23 cellular contexts compared by ENCODE assay signal in genomic region chr16:86494039-86494564, GRCh38. TPM values are rescaled to one million over a fixed set of nuclear protein-coding genes. Genes with fewer than 3 reads are reported as not detected.
DNase-seq lines count a peak whose midpoint lies in the region; ATAC-seq, FAIRE-seq and TF ChIP-seq lines count a peak whose summit lies in the region.
"Had no signal": no experiment of that assay in that cellular context is flagged by ENCODE, and none has a peak within 500 bp of the region (broad histone marks: within the 10 kb centered on the region; RNA-seq: fewer than 3 reads in every experiment).

No MANE protein-coding gene starts in this region.

- peaks cover 7% of the 10 kb centered on the region for H3K36me3 ChIP-seq in lower lobe of right lung
- peaks cover 7 to 13% (median 8%) of the 10 kb centered on the region in 4 donors for H3K36me3 ChIP-seq in sigmoid colon
- H3K36me3 ChIP-seq in HepG2 (replicated peaks in 1 of 2; ENCODE audit: control insufficient read depth in 1 of 2, insufficient read depth in 2 of 2, low read length in 2 of 2) = no peaks in the 10 kb centered on the region
- H3K36me3 ChIP-seq: thoracic aorta had no signal

- H3K27me3 ChIP-seq in lower lobe of right lung (ENCODE audit: low read depth) = peaks cover 75% of the 10 kb centered on the region
- H3K27me3 ChIP-seq in sigmoid colon = peaks cover 0 to 22% (median 0%) of the 10 kb centered on the region in 3 donors
- H3K27me3 ChIP-seq in HepG2 (ENCODE audit: control insufficient read depth in 1 of 2, insufficient read depth in 2 of 2, low read length in 2 of 2) = peaks cover 15 to 85% of the 10 kb centered on the region in 2 experiments

- BruUV-seq in HepG2 (replicated peaks; lab: Mats Ljungman, UMichigan) = no TSS peak

- H3K4me1 ChIP-seq in lower lobe of right lung (peaks cover 12% of the 10 kb centered on the region), sigmoid colon (peaks cover 0 to 71% (median 56%) of the 10 kb centered on the region in 4 donors), HepG2 (ENCODE audit: insufficient read depth, low read length) (no peaks in the 10 kb centered on the region)

- H3K4me2 ChIP-seq in HepG2 (ENCODE audit: low read depth, low read length) = no peak overlapping the region
- H3K4me2 ChIP-seq: PC-9 had no signal

- H3K4me1 Mint-ChIP-seq in brain = peaks cover 35% of the 10 kb centered on the region
- H3K4me1 Mint-ChIP-seq: activated CD8-positive, alpha-beta memory T cell treated with anti-CD3 and anti-CD28 coated beads, Interleukin-2, amount 10 ng/mL, durations not matched to agents 7 days and 5 days; stimulated activated effector memory CD8-positive, alpha-beta T cell treated with anti-CD3 and anti-CD28 coated beads, Interleukin-12 subunit alpha, Interleukin-12 subunit beta, amount 100 ng/mL, for 72 hours had no signal

- no peak for TF ChIP-seq POLR2A in sigmoid colon (IDR thresholded peaks at IDR 0.05)
- no peak for TF ChIP-seq POLR2A in HepG2 (IDR thresholded peaks at IDR 0.05; ENCODE audit: insufficient read depth in 1 of 2, low read depth in 2 of 2, low read length in 2 of 2)

- H3K27ac ChIP-seq in lower lobe of right lung (peak overlapping the region; percentile 78), sigmoid colon (peak overlapping the region; percentile 99 to 100 (median 99)), HepG2 (ENCODE audit: extremely low read length, insufficient read depth, low read length) (no peak overlapping the region)
- H3K27ac ChIP-seq: PC-9, thoracic aorta had no signal

- H3K9me3 Mint-ChIP-seq in brain = peaks cover 0 to 8% (median 3%) of the 10 kb centered on the region in 5 experiments
- H3K9me3 Mint-ChIP-seq: natural killer cell treated with Interleukin-12 subunit alpha and Interleukin-12 subunit beta and Interleukin-15 and Interleukin-18, amount 100 ng/mL, for 72 hours; stimulated activated effector memory CD8-positive, alpha-beta T cell treated with anti-CD3 and anti-CD28 coated beads, Interleukin-12 subunit alpha, Interleukin-12 subunit beta, amount 100 ng/mL, for 72 hours had no signal

- H3K4me3 Mint-ChIP-seq in brain = peak overlapping the region in 3 of 5 experiments; percentile 9 to 24 (median 23)
- H3K4me3 Mint-ChIP-seq: activated CD8-positive, alpha-beta memory T cell treated with anti-CD3 and anti-CD28 coated beads, Interleukin-2, amount 10 ng/mL, durations not matched to agents 7 days and 5 days; activated naive CD8-positive, alpha-beta T cell; natural killer cell treated with Interleukin-12 subunit alpha and Interleukin-12 subunit beta and Interleukin-15 and Interleukin-18, amount 100 ng/mL, for 72 hours; stimulated activated effector memory CD8-positive, alpha-beta T cell treated with anti-CD3 and anti-CD28 coated beads, Interleukin-12 subunit alpha, Interleukin-12 subunit beta, amount 100 ng/mL, for 72 hours had no signal

- H3K9ac ChIP-seq in HepG2 (ENCODE audit: insufficient read depth, low read depth, low read length) = no peak overlapping the region

- intact Hi-C loops in lower lobe of right lung (cut with DNase I) = loop anchor here (10.0 kb wide), 1 partner anchor 419 kb away; no protein-coding TSS in a partner anchor
- intact Hi-C loops in sigmoid colon (cut with DNase I) = no loop called here
- intact Hi-C loops in HepG2 (cut with micrococcal nuclease; ENCODE audit: unreplicated experiment) = no loop called here

- no peaks in the 10 kb centered on the region; the same call in 1 of the 2 replicates for H4K20me1 ChIP-seq in HepG2 (ENCODE audit: insufficient read depth, low read length)

- FAIRE-seq in HepG2 (lab: Jason Lieb, UNC) = no peak
- FAIRE-seq: TTC549 had no signal

- no peak for ATAC-seq in lower lobe of right lung
- no peak for ATAC-seq in HepG2
- no peak for ATAC-seq in HG03571 (IDR thresholded peaks at IDR 0.05; ENCODE audit: unreplicated experiment)
- ATAC-seq: activated CD8-positive, alpha-beta memory T cell treated with anti-CD3 and anti-CD28 coated beads, Interleukin-2, amount 10 ng/mL, durations not matched to agents 7 days and 5 days; natural killer cell treated with Interleukin-12 subunit alpha and Interleukin-12 subunit beta and Interleukin-15 and Interleukin-18, amount 100 ng/mL, for 72 hours; stimulated activated effector memory CD8-positive, alpha-beta T cell treated with anti-CD3 and anti-CD28 coated beads, Interleukin-12 subunit alpha, Interleukin-12 subunit beta, amount 100 ng/mL, for 72 hours had no signal

- peaks cover 100% of the 10 kb centered on the region for H3K27me3 Mint-ChIP-seq in brain

- H2AFZ ChIP-seq in HepG2 (ENCODE audit: low read length) = no peak overlapping the region
- H2AFZ ChIP-seq: PC-9 had no signal

- no peaks in the 10 kb centered on the region for H3K79me2 ChIP-seq in HepG2 (ENCODE audit: insufficient read depth, low read length)

- WGBS in sigmoid colon, 2 donors = 16% methylated on average over 22 of the region's 22 CpGs
- WGBS in HepG2 (ENCODE audit: low lambda C conversion rate) = 9% methylated on average over 19 of the region's 22 CpGs

- no peak for TF ChIP-seq RAD21 in HepG2 (CRISPR knock-in tag; IDR thresholded peaks at IDR 0.05)

- no peak for TF ChIP-seq EP300 in sigmoid colon (IDR thresholded peaks at IDR 0.05)
- no peak for TF ChIP-seq EP300 in HepG2 (IDR thresholded peaks at IDR 0.05; ENCODE audit: low read depth in 2 of 2, low read length in 2 of 2)
- TF ChIP-seq EP300 in HepG2 (CRISPR knock-in tag; IDR thresholded peaks at IDR 0.05; ENCODE audit: borderline replicate concordance) = no peak

- POLR2A ChIA-PET in HepG2 (lab: Yijun Ruan, JAX) = no interaction called here

- no peak for TF ChIP-seq CTCF in brain (conservative IDR thresholded peaks at IDR 0.05)
- no peak for TF ChIP-seq CTCF in lower lobe of right lung (IDR thresholded peaks at IDR 0.05)
- no peak for TF ChIP-seq CTCF in sigmoid colon (IDR thresholded peaks at IDR 0.05)
- no peak for TF ChIP-seq CTCF in HepG2 (CRISPR knock-in tag; IDR thresholded peaks at IDR 0.05)

- H3K36me3 Mint-ChIP-seq in brain = no peaks in the 10 kb centered on the region
- H3K36me3 Mint-ChIP-seq: activated CD8-positive, alpha-beta memory T cell treated with anti-CD3 and anti-CD28 coated beads, Interleukin-2, amount 10 ng/mL, durations not matched to agents 7 days and 5 days; activated naive CD8-positive, alpha-beta T cell; natural killer cell treated with Interleukin-12 subunit alpha and Interleukin-12 subunit beta and Interleukin-15 and Interleukin-18, amount 100 ng/mL, for 72 hours; stimulated activated effector memory CD8-positive, alpha-beta T cell treated with anti-CD3 and anti-CD28 coated beads, Interleukin-12 subunit alpha, Interleukin-12 subunit beta, amount 100 ng/mL, for 72 hours had no signal

- CTCF ChIA-PET in HepG2 (lab: Yijun Ruan, JAX; ENCODE audit: low intra/inter-chr PET ratio, low total read pairs) = no interaction called here

- DNase-seq in ELF-1 (ENCODE audit: low read depth, low spot score) (peak; percentile 20), lower lobe of right lung (no peak), sigmoid colon (peak; percentile 72), iPS-NIHi11 (ENCODE audit: low spot score) (no peak), HepG2 (ENCODE audit: low spot score) (no peak), COR-L47 (lab: John Stamatoyannopoulos, UW) (no peak)
- DNase-seq: activated CD4-positive, alpha-beta T cell treated with anti-CD3 and anti-CD28 coated beads for 48 hours; activated CD8-positive, alpha-beta memory T cell treated with anti-CD3 and anti-CD28 coated beads, Interleukin-2, amount 10 ng/mL, durations not matched to agents 7 days and 5 days; effector memory CD4-positive, alpha-beta T cell; NCI-H1105; NCI-H2029 treated with DMSO at 0.1 percent for 48 hours; NCI-H446 treated with DMSO at 0.1 percent for 48 hours; PC-9; SHP77 treated with DMSO at 0.1 percent for 48 hours; stimulated activated CD4-positive, alpha-beta T cell treated with anti-CD3 and anti-CD28 coated beads, Interleukin-1b, Interleukin-23, amount 100 ng/mL, for 48 hours had no signal

- H3K9me3 ChIP-seq in lower lobe of right lung (no peaks in the 10 kb centered on the region), sigmoid colon (no peaks in the 10 kb centered on the region), HepG2 (ENCODE audit: low read length) (no peaks in the 10 kb centered on the region)

- no peak overlapping the region for H3K27ac Mint-ChIP-seq in brain
- H3K27ac Mint-ChIP-seq: activated CD8-positive, alpha-beta memory T cell treated with anti-CD3 and anti-CD28 coated beads, Interleukin-2, amount 10 ng/mL, durations not matched to agents 7 days and 5 days; activated naive CD8-positive, alpha-beta T cell; natural killer cell treated with Interleukin-12 subunit alpha and Interleukin-12 subunit beta and Interleukin-15 and Interleukin-18, amount 100 ng/mL, for 72 hours; stimulated activated effector memory CD8-positive, alpha-beta T cell treated with anti-CD3 and anti-CD28 coated beads, Interleukin-12 subunit alpha, Interleukin-12 subunit beta, amount 100 ng/mL, for 72 hours had no signal

- in situ Hi-C loops in HepG2 (cut with HindIII; ENCODE audit: extremely low pct_ligation_motif_present, low pct_unique_long_range_greater_than_20kb) = no loop called here

- H3K4me3 ChIP-seq in lower lobe of right lung (peak overlapping the region; percentile 45), sigmoid colon (peak overlapping the region; percentile 65 to 84 (median 68)), HepG2 (replicated peaks in 1 of 3; ENCODE audit: insufficient read depth in 1 of 3, low read depth in 2 of 3, low read length in 3 of 3) (no peak overlapping the region)
- H3K4me3 ChIP-seq: PC-9, thoracic aorta had no signal

RNA-seq across cellular contexts. Expression of gene FOXF1, which starts 16.2 kb away (rescaled TPM):
- polyA plus RNA-seq in brain (ENCODE audit: insufficient read depth, low read depth, low replicate concordance) (1.4 TPM), sigmoid colon (1 to 10 TPM; 2.5 to 8.5 (median 4.8) TPM), HepG2 (2011; rRNA removed) (not detected in 2 replicates)
- total RNA-seq in lower lobe of right lung (31.2 TPM), sigmoid colon (10 to 100 TPM; 44.6 to 74.2 (median 59.3) TPM), HepG2 (2016; rRNA removed; fragmentation: Illumina TruSeq; extraction: Trizol) (not detected in 2 replicates)
- not detected in 2 replicates for total RNA-seq in HepG2 (2016; cell fraction: cytosol; rRNA removed; fragmentation: Illumina TruSeq; extraction: Trizol; ENCODE audit: low read depth)
- not detected in 2 replicates for total RNA-seq in HepG2 (2016; cell fraction: insoluble cytoplasmic fraction; rRNA removed; fragmentation: Illumina TruSeq; extraction: Trizol)
- total RNA-seq in HepG2 (2016; cell fraction: membrane; rRNA removed; fragmentation: Illumina TruSeq; extraction: Trizol) = not detected in 2 replicates
- not detected in 2 replicates for total RNA-seq in HepG2 (2016; cell fraction: nucleus; rRNA removed; fragmentation: Illumina TruSeq; extraction: Trizol)
- not detected in 2 replicates for polyA plus RNA-seq in HepG2 (2011; cell fraction: cytosol; rRNA removed)
- polyA plus RNA-seq in HepG2 (2011; cell fraction: nucleus; rRNA removed) = not detected in 2 replicates
- not detected in 2 replicates for polyA plus RNA-seq in HepG2 (2012)
- not detected in 2 replicates for polyA plus RNA-seq in HepG2 (2016; cell fraction: cytosol; fragmentation: Illumina TruSeq; extraction: Trizol; ENCODE audit: low read depth)
- not detected in 2 replicates for polyA plus RNA-seq in HepG2 (2016; cell fraction: insoluble cytoplasmic fraction; fragmentation: Illumina TruSeq; extraction: Trizol; ENCODE audit: low read depth)
- polyA plus RNA-seq in HepG2 (2016; cell fraction: membrane; fragmentation: Illumina TruSeq; extraction: Trizol; ENCODE audit: low read depth) = not detected in 2 replicates
- polyA plus RNA-seq in HepG2 (2016; cell fraction: nucleus; fragmentation: Illumina TruSeq; extraction: Trizol; ENCODE audit: insufficient read depth, low read depth) = not detected in 2 replicates
- 5.0 TPM in 1 of 2 replicates, not detected in the other for polyA minus RNA-seq in HepG2 (2011; rRNA and poly(A)+ RNA removed; ENCODE audit: low replicate concordance)
- polyA minus RNA-seq in HepG2 (2011; cell fraction: cytosol; rRNA and poly(A)+ RNA removed) = not detected in 2 replicates
- polyA minus RNA-seq in HepG2 (2011; cell fraction: nucleus; rRNA and poly(A)+ RNA removed) = not detected in 2 replicates
- total RNA-seq: A673; activated CD8-positive, alpha-beta memory T cell treated with anti-CD3 and anti-CD28 coated beads, Interleukin-2, amount 10 ng/mL, durations not matched to agents 7 days and 5 days; natural killer cell treated with Interleukin-12 subunit alpha and Interleukin-12 subunit beta and Interleukin-15 and Interleukin-18, amount 100 ng/mL, for 72 hours; PC-9 had no signal

Comparison
In these comparisons a context has a peak if more than half of its experiments do, and no peak if none do; other contexts are left out.
1. DNase-seq: peak in ELF-1 (single experiment) and sigmoid colon (single experiment); none in lower lobe of right lung (single experiment), iPS-NIHi11 (single experiment), HepG2 (single experiment) and COR-L47 (single experiment).
2. H3K4me3 ChIP-seq: peak in lower lobe of right lung (single experiment) and sigmoid colon (4 of 4); none in HepG2 (0 of 3).
3. RNA of gene FOXF1, which starts 16.2 kb away (total RNA-seq): 44.6 to 74.2 TPM in sigmoid colon and 31.2 TPM in lower lobe of right lung (single experiment); not detected in HepG2; every median in the first group is over 10 times any median in the second.